Comparison of ENCODE assay signal across 20 cellular contexts in genomic region chr15:72939855-72940631, GRCh38.
"Had no signal": no experiment of that assay in that cellular context is flagged by ENCODE, and none has a peak within 500 bp of the region (broad histone marks: within the 10 kb centered on the region; RNA-seq: fewer than 3 reads in every experiment).

No MANE protein-coding gene starts in this region.

- H3K27ac ChIP-seq: epithelial cell of prostate, foreskin keratinocyte, ovary, upper lobe of right lung had no signal

- H3K4me3 Mint-ChIP-seq: activated CD4-positive, alpha-beta memory T cell treated with anti-CD3 and anti-CD28 coated beads for 36 hours; activated naive CD8-positive, alpha-beta T cell treated with anti-CD3 and anti-CD28 coated beads for 36 hours; activated T-helper 1 cell treated with anti-CD3 and anti-CD28 coated beads, Interleukin-12 subunit alpha, Interleukin-12 subunit beta, Interleukin-2, Interleukin-4 antibody, amounts not matched to agents 30 ng/mL and 10 ng/mL and 1 ng/mL, durations not matched to agents 14 hours and 24 hours and 36 hours; naive B cell; stimulated activated naive B cell treated with anti-CD40 and anti-IgM and Interleukin-4, amounts not matched to agents 10 μg/mL and 1 μg/mL and 100 μg/mL, for 72 hours; T-helper 2 cell treated with Interferon-gamma antibody and Interleukin-4, amounts not matched to agents 5 μg/mL and 100 μg/mL, for 36 hours had no signal

- H3K9me3 ChIP-seq: ovary, upper lobe of right lung had no signal

- H3K27me3 ChIP-seq: ovary, upper lobe of right lung had no signal

- H3K4me1 Mint-ChIP-seq: activated naive CD8-positive, alpha-beta T cell treated with anti-CD3 and anti-CD28 coated beads for 36 hours; naive B cell; stimulated activated naive B cell treated with anti-CD40 and anti-IgM and Interleukin-4, amounts not matched to agents 10 μg/mL and 1 μg/mL and 100 μg/mL, for 72 hours had no signal

- H3K4me3 ChIP-seq: dorsolateral prefrontal cortex, ovary, upper lobe of right lung had no signal

- ATAC-seq: foreskin keratinocyte; left lobe of liver; sciatic nerve; stimulated activated naive B cell treated with anti-CD40 and anti-IgM and Interleukin-4, amounts not matched to agents 10 μg/mL and 1 μg/mL and 100 μg/mL, for 72 hours; upper lobe of right lung had no signal

- H3K36me3 Mint-ChIP-seq: activated CD4-positive, alpha-beta memory T cell treated with anti-CD3 and anti-CD28 coated beads for 36 hours; activated naive CD8-positive, alpha-beta T cell treated with anti-CD3 and anti-CD28 coated beads for 36 hours; stimulated activated naive B cell treated with anti-CD40 and anti-IgM and Interleukin-4, amounts not matched to agents 10 μg/mL and 1 μg/mL and 100 μg/mL, for 72 hours had no signal

- H3K27ac Mint-ChIP-seq: activated CD4-positive, alpha-beta memory T cell treated with anti-CD3 and anti-CD28 coated beads for 36 hours; activated naive CD8-positive, alpha-beta T cell treated with anti-CD3 and anti-CD28 coated beads for 36 hours; activated T-helper 1 cell treated with anti-CD3 and anti-CD28 coated beads, Interleukin-12 subunit alpha, Interleukin-12 subunit beta, Interleukin-2, Interleukin-4 antibody, amounts not matched to agents 30 ng/mL and 10 ng/mL and 1 ng/mL, durations not matched to agents 14 hours and 24 hours and 36 hours; naive B cell; stimulated activated naive B cell treated with anti-CD40 and anti-IgM and Interleukin-4, amounts not matched to agents 10 μg/mL and 1 μg/mL and 100 μg/mL, for 72 hours; T-helper 2 cell treated with Interferon-gamma antibody and Interleukin-4, amounts not matched to agents 5 μg/mL and 100 μg/mL, for 36 hours had no signal

- FAIRE-seq: colon, keratinocyte, TTC549 had no signal

- H3K36me3 ChIP-seq: ovary, upper lobe of right lung had no signal

- DNase-seq: activated CD4-positive, alpha-beta memory T cell treated with anti-CD3 and anti-CD28 coated beads for 36 hours; activated gamma-delta T cell treated with Interleukin-2 at 50 U/mL for 16 hours; activated naive CD8-positive, alpha-beta T cell treated with anti-CD3 and anti-CD28 coated beads for 36 hours; activated T-cell treated with anti-CD3 and anti-CD28 coated beads for 4 hours; amniotic stem cell; foreskin keratinocyte; glutamatergic neuron; naive B cell; ovary; stimulated activated naive B cell treated with anti-CD40 and anti-IgM and Interleukin-4, amounts not matched to agents 10 μg/mL and 1 μg/mL and 100 μg/mL, for 72 hours; upper lobe of right lung had no signal

- H3K9me3 Mint-ChIP-seq: activated CD4-positive, alpha-beta memory T cell treated with anti-CD3 and anti-CD28 coated beads for 36 hours; activated naive CD8-positive, alpha-beta T cell treated with anti-CD3 and anti-CD28 coated beads for 36 hours; activated T-helper 1 cell treated with anti-CD3 and anti-CD28 coated beads, Interleukin-12 subunit alpha, Interleukin-12 subunit beta, Interleukin-2, Interleukin-4 antibody, amounts not matched to agents 30 ng/mL and 10 ng/mL and 1 ng/mL, durations not matched to agents 14 hours and 24 hours and 36 hours; stimulated activated naive B cell treated with anti-CD40 and anti-IgM and Interleukin-4, amounts not matched to agents 10 μg/mL and 1 μg/mL and 100 μg/mL, for 72 hours; T-helper 2 cell treated with Interferon-gamma antibody and Interleukin-4, amounts not matched to agents 5 μg/mL and 100 μg/mL, for 36 hours had no signal

- H3K4me1 ChIP-seq: foreskin keratinocyte, upper lobe of right lung had no signal
